In the genomic region with DNA sequence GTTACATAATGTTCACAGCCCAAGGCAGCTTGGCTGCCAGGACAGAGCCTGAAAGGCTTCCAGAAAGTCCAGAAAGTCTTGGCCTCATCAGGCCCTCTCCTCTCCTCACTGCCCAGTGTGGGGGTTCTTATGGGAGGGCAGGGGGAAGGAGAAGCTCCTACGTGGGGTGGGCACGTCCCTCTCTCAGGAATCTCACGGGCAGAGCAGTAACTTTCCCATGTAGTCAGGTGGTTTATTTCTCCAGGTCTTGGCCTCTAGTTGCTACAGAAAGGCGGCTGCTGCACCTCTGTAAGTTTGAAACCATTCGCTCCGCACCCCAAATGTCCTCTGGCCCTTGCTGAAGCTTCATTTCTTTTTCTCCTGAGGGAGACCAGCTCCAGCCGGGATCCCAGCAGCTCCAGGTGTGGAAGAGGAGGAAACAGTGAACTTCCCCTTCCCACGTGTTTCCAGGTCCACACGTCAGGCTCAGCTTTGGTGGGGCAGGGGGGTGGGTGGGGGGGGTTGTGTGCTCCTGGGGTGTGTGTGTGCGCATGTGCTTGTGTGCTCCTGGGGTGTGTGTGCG, we compare ENCODE assay signal across 22 cellular contexts.
"Had no signal": no experiment of that assay in that cellular context is flagged by ENCODE, and none has a peak within 500 bp of the region (broad histone marks: within the 10 kb centered on the region; RNA-seq: fewer than 3 reads in every experiment).

No MANE protein-coding gene starts in this region.

- H3K4me1 ChIP-seq: gastrocnemius medialis had no signal

- DNase-seq: activated CD4-positive, alpha-beta T cell treated with anti-CD3 and anti-CD28 coated beads, Interleukin-2, amount 10 ng/mL, durations not matched to agents 24 days and 14 days; activated CD4-positive, CD25-positive, alpha-beta regulatory T cell treated with anti-CD3 and anti-CD28 coated beads, Interleukin-2, amount 50 U/mL, for 72 hours; activated CD8-positive, alpha-beta T cell treated with anti-CD3 and anti-CD28 coated beads for 36 hours; activated gamma-delta T cell treated with Interleukin-2 at 50 U/mL for 16 hours; activated naive CD4-positive, alpha-beta T cell treated with anti-CD3 and anti-CD28 coated beads, Interleukin-2, amount 50 U/mL, for 16 hours; activated naive CD8-positive, alpha-beta T cell treated with anti-CD3 and anti-CD28 coated beads, Interleukin-2, amount 50 U/mL, for 24 hours; activated T-cell treated with anti-CD3 and anti-CD28 coated beads, Interleukin-2, amount 50 U/mL, for 1 hour; amygdala; central memory CD4-positive, alpha-beta T cell; effector CD4-positive, alpha-beta T cell; gastrocnemius medialis; glutamatergic neuron; left cardiac atrium; mammary epithelial cell; naive B cell; nephron progenitor cell; nucleus accumbens; right cardiac atrium; stimulated activated naive CD4-positive, alpha-beta T cell treated with Interleukin-2 at 50 U/mL for 16 hours; T1000 had no signal

- H3K36me3 ChIP-seq: gastrocnemius medialis, tibial nerve had no signal

- H3K27ac ChIP-seq: gastrocnemius medialis, parathyroid adenoma, tibial nerve had no signal

- H3K9me3 ChIP-seq: gastrocnemius medialis, tibial nerve had no signal

- H3K4me3 ChIP-seq: gastrocnemius medialis, tibial nerve had no signal
